ENCODE assay signal across 8 cellular contexts in the genomic region with DNA sequence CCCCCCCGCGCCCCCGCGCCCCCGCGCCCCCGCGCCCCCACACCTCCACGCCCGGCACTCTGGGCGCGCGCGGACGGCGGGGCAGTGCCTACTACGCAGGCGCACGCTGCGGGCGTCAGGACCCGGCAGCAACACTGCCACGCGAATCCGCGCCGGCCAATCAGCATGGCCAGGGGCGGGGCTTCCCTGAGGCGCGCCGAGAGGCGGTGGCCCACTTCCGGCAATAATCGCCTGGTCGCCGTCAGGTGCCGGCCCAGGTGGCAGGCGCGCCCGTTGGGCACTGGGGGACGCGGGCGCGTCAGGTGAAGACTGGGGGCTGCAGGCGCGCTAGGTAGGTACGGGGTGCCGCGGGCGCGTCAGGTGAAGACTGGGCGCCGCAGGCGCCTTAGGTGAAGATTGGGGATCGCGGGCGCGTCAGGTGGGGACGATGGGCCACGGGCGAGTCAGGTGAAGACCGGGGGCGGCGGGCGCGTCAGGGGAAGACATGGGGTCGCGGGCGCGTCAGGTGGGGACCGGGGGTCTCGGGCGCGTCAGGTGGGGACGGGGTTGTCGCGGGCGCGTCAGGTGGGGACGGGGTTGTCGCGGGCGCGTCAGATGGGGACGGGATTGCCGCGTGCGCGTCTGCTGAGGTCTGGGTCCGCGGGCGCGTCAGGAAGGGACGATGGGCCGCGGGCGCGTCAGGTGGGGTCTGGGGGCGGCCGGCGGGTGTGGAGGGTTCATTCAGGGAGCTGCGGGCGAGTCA.
A peak's percentile ranks its signal among the peaks of the same experiment; 100 is the strongest.
DNase-seq lines count a peak whose midpoint lies in the region; ATAC-seq, FAIRE-seq and TF ChIP-seq lines count a peak whose summit lies in the region.

No MANE protein-coding gene starts in this region.

- POLR2A ChIA-PET in H1 (lab: Charles Lee; ENCODE audit: partially characterized antibody) = no interaction called here

- no peak for TF ChIP-seq EP300 in H1 (IDR thresholded peaks at IDR 0.05; ENCODE audit: borderline replicate concordance in 1 of 2, low read depth in 2 of 2, low read length in 2 of 2)

- DNase-seq in COR-L47 (lab: John Stamatoyannopoulos, UW) (peak; percentile 79), HT-29 (ENCODE audit: low spot score) (peak; percentile 84), H1 (ENCODE audit: low read depth in 1 of 2, low spot score in 2 of 2) (peak; percentile 46 to 93), mesenteric fat pad (ENCODE audit: low spot score) (peak; percentile 98)
- peak; percentile 90 for DNase-seq in NK-92 treated with Interleukin-12 subunit alpha and Interleukin-12 subunit beta, amount 100 ng/mL, for 24 hours (lab: John Stamatoyannopoulos, UW)
- peak; percentile 82 to 86 for DNase-seq in activated CD8-positive, alpha-beta memory T cell treated with anti-CD3 and anti-CD28 coated beads for 4 hours (ENCODE audit: low read depth in 2 of 2)
- DNase-seq in stimulated activated CD8-positive, alpha-beta memory T cell treated with anti-CD3 and anti-CD28 coated beads, Interleukin-15, amount 100 ng/mL, for 24 hours (ENCODE audit: low read depth) = peak; percentile 87

- no peak for TF ChIP-seq CTCF in H1 (IDR thresholded peaks at IDR 0.05; ENCODE audit: control extremely low read depth in 1 of 3, insufficient read depth in 1 of 3, low read depth in 1 of 3, low read length in 3 of 3)

- no peak for TF ChIP-seq POLR2A in H1 (IDR thresholded peaks at IDR 0.05; ENCODE audit: control extremely low read depth in 1 of 2, low read depth in 2 of 2, low read length in 2 of 2)

- ATAC-seq in GM21360 (IDR thresholded peaks at IDR 0.05; ENCODE audit: unreplicated experiment) = peak; percentile 84

- H3K27ac ChIP-seq in H1 (ENCODE audit: low read depth, low read length) = no peak overlapping the region

- H2AFZ ChIP-seq in H1 (ENCODE audit: low read length) = no peak overlapping the region

- no peak overlapping the region for H3K18ac ChIP-seq in H1 (ENCODE audit: extremely low read depth, low read length)

- H4K91ac ChIP-seq in H1 (replicated peaks; ENCODE audit: insufficient read length, low read length) = no peak overlapping the region

- no peaks in the 10 kb centered on the region for H3K36me3 ChIP-seq in H1 (ENCODE audit: control insufficient read depth in 2 of 4, insufficient read depth in 4 of 4, low read length in 3 of 4)

- H2BK5ac ChIP-seq in H1 (ENCODE audit: low read depth, low read length) = no peak overlapping the region

- H2BK15ac ChIP-seq in H1 (ENCODE audit: low read length) = no peak overlapping the region

- CTCF ChIA-PET in H1 (lab: Charles Lee; ENCODE audit: partially characterized antibody) = no interaction called here

- 2% methylated on average over 47 of the region's 103 CpGs; no CpG with 5 or more reads in 1 of the 2 experiments for WGBS in H1 (ENCODE audit: extremely low coverage in 1 of 2, insufficient coverage in 1 of 2, insufficient read length in 1 of 2, insufficient replicate concordance in 2 of 2, low coverage in 1 of 2, low lambda C conversion rate in 2 of 2, missing lambda C conversion rate in 1 of 2), 2 experiments

- no peak for TF ChIP-seq RAD21 in H1 (IDR thresholded peaks at IDR 0.05 in 1 of 2, conservative IDR thresholded peaks at IDR 0.05 in 1 of 2; ENCODE audit: low read depth in 2 of 2, low read length in 2 of 2)

- H4K5ac ChIP-seq in H1 (ENCODE audit: insufficient read length, low read depth, low read length) = no peak overlapping the region

- no peak overlapping the region for H3K14ac ChIP-seq in H1 (ENCODE audit: insufficient read length)

- H3K79me2 ChIP-seq in H1 (ENCODE audit: control insufficient read depth in 1 of 2, insufficient read depth in 2 of 2, low read length in 2 of 2) = no peaks in the 10 kb centered on the region

- H3K9ac ChIP-seq in H1 (replicated peaks in 1 of 4; ENCODE audit: extremely low read depth in 1 of 4, low read depth in 3 of 4, low read length in 3 of 4) = no peak overlapping the region

- no peak overlapping the region for H3K4ac ChIP-seq in H1 (replicated peaks; ENCODE audit: insufficient read length, low read depth, low read length)

- H3K4me1 ChIP-seq in H1 (replicated peaks in 1 of 4; ENCODE audit: control insufficient read depth in 3 of 4, insufficient read depth in 4 of 4, low read length in 3 of 4) = no peaks in the 10 kb centered on the region; a peak in 1 of 7 replicates

- peak overlapping the region; percentile 41 to 88 (median 52) for H3K4me3 ChIP-seq in H1 (ENCODE audit: extremely low read depth in 1 of 4, insufficient read depth in 2 of 4, low read depth in 3 of 4, low read length in 4 of 4)

- no peak for FAIRE-seq in H1 (lab: Jason Lieb, UNC)

- H2BK20ac ChIP-seq in H1 (ENCODE audit: low read length) = no peak overlapping the region

- no peaks in the 10 kb centered on the region for H3K9me3 ChIP-seq in H1 (ENCODE audit: insufficient read depth in 2 of 2, low read depth in 1 of 2, low read length in 1 of 2)

- H3K23me2 ChIP-seq in H1 (ENCODE audit: low read depth, low read length) = no peaks in the 10 kb centered on the region

- no peak overlapping the region for H2BK12ac ChIP-seq in H1 (ENCODE audit: low read depth, low read length)

- H4K20me1 ChIP-seq in H1 (replicated peaks in 1 of 2; ENCODE audit: control insufficient read depth in 1 of 2, insufficient read depth in 2 of 2, low read length in 2 of 2) = no peaks in the 10 kb centered on the region

- H3K23ac ChIP-seq in H1 (ENCODE audit: insufficient read length) = no peak overlapping the region

- peak overlapping the region; percentile 50 to 63; a peak in 3 of 4 replicates for H3K4me2 ChIP-seq in H1 (ENCODE audit: insufficient read depth in 1 of 2, low read depth in 2 of 2, low read length in 2 of 2)

- H3K79me1 ChIP-seq in H1 (ENCODE audit: low read depth, low read length) = no peaks in the 10 kb centered on the region

- peaks cover 0 to 3% (median 2%) of the 10 kb centered on the region in 4 experiments; a peak in 4 of 7 replicates for H3K27me3 ChIP-seq in H1 (replicated peaks in 1 of 4; ENCODE audit: control insufficient read depth in 3 of 4, extremely low read depth in 1 of 4, insufficient read depth in 3 of 4, low read length in 3 of 4)

- no peak overlapping the region for H2AK5ac ChIP-seq in H1 (ENCODE audit: low read depth, low read length)

- H2BK120ac ChIP-seq in H1 (replicated peaks; ENCODE audit: low read depth, low read length) = no peak overlapping the region

- no peak overlapping the region for H3K56ac ChIP-seq in H1 (replicated peaks; ENCODE audit: insufficient read length, low read depth, low read length)

- H4K8ac ChIP-seq in H1 (ENCODE audit: extremely low read depth, insufficient read depth, low read length) = no peak overlapping the region

TF ChIP-seq in H1, 55 proteins besides CTCF, POLR2A, EP300 and RAD21:
- TF ChIP-seq SP1 (IDR thresholded peaks at IDR 0.05; ENCODE audit: low read depth, low read length) (no peak), TAF1 (IDR thresholded peaks at IDR 0.05; ENCODE audit: low read depth, low read length) (0 out of 2 replicates have a peak, but pooled peaks have one; percentile 46), CBX5 (IDR thresholded peaks at IDR 0.05; ENCODE audit: low read depth, low read length) (no peak), CHD2 (IDR thresholded peaks at IDR 0.05; ENCODE audit: low read length) (no peak), EGR1 (IDR thresholded peaks at IDR 0.05; ENCODE audit: borderline replicate concordance, low read depth, low read length) (no peak), RBBP5 (IDR thresholded peaks at IDR 0.05; ENCODE audit: borderline replicate concordance, low read depth, low read length) (0 out of 2 replicates have a peak, but pooled peaks have one; percentile 33), SIN3A (conservative IDR thresholded peaks at IDR 0.05 in 1 of 2, IDR thresholded peaks at IDR 0.05 in 1 of 2; ENCODE audit: low read depth in 1 of 2, low read length in 2 of 2) (peak; percentile 59 to 88; a peak in 2 of 4 replicates), CREB1 (IDR thresholded peaks at IDR 0.05) (peak; percentile 75; the same call in 1 of the 2 replicates), HDAC2 (IDR thresholded peaks at IDR 0.05; ENCODE audit: borderline replicate concordance in 1 of 2, low read depth in 2 of 2, low read length in 2 of 2) (peak in 1 of 2 experiments; percentile 30; a peak in 1 of 4 replicates), KDM4A (IDR thresholded peaks at IDR 0.05; ENCODE audit: low read depth, low read length, severe bottlenecking) (peak; percentile 59), NRF1 (IDR thresholded peaks at IDR 0.05; ENCODE audit: low read depth, low read length) (peak; percentile 43), BACH1 (IDR thresholded peaks at IDR 0.05; ENCODE audit: low read length) (no peak), SP2 (IDR thresholded peaks at IDR 0.05; ENCODE audit: low read length) (no peak), RFX5 (IDR thresholded peaks at IDR 0.05; ENCODE audit: borderline replicate concordance, low read depth, low read length) (no peak)
- TF ChIP-seq, protein P1, sequence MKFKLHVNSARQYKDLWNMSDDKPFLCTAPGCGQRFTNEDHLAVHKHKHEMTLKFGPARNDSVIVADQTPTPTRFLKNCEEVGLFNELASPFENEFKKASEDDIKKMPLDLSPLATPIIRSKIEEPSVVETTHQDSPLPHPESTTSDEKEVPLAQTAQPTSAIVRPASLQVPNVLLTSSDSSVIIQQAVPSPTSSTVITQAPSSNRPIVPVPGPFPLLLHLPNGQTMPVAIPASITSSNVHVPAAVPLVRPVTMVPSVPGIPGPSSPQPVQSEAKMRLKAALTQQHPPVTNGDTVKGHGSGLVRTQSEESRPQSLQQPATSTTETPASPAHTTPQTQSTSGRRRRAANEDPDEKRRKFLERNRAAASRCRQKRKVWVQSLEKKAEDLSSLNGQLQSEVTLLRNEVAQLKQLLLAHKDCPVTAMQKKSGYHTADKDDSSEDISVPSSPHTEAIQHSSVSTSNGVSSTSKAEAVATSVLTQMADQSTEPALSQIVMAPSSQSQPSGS (IDR thresholded peaks at IDR 0.05; ENCODE audit: low read length) = no peak
- TF ChIP-seq, protein P2, sequence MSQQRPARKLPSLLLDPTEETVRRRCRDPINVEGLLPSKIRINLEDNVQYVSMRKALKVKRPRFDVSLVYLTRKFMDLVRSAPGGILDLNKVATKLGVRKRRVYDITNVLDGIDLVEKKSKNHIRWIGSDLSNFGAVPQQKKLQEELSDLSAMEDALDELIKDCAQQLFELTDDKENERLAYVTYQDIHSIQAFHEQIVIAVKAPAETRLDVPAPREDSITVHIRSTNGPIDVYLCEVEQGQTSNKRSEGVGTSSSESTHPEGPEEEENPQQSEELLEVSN (IDR thresholded peaks at IDR 0.05) = 0 out of 2 replicates have a peak, but pooled peaks have one; percentile 15
- TF ChIP-seq, protein P3, sequence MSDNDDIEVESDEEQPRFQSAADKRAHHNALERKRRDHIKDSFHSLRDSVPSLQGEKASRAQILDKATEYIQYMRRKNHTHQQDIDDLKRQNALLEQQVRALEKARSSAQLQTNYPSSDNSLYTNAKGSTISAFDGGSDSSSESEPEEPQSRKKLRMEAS (IDR thresholded peaks at IDR 0.05) = peak; percentile 37; the same call in 1 of the 2 replicates
TF ChIP-seq in H1: peak in this region for 9.
